27 cellular contexts compared by ENCODE assay signal in genomic region chr10:1230138-1230537, GRCh38.
"Had no signal": no experiment of that assay in that cellular context is flagged by ENCODE, and none has a peak within 500 bp of the region (broad histone marks: within the 10 kb centered on the region; RNA-seq: fewer than 3 reads in every experiment).

No MANE protein-coding gene starts in this region.

- H3K9me3 Mint-ChIP-seq: activated T-helper 17 cell treated with anti-CD3 and anti-CD28 coated beads, Interleukin-2, amount 50 U/mL, for 72 hours; IgD-negative memory B cell; T-cell had no signal

- H3K36me3 ChIP-seq: brain microvascular endothelial cell, cardiac muscle cell had no signal

- H3K27ac Mint-ChIP-seq: activated CD4-positive, alpha-beta T cell treated with anti-CD3 and anti-CD28 coated beads for 36 hours; activated CD8-positive, alpha-beta memory T cell treated with anti-CD3 and anti-CD28 coated beads, Interleukin-2, amount 10 ng/mL, durations not matched to agents 7 days and 5 days; activated CD8-positive, alpha-beta T cell treated with anti-CD3 and anti-CD28 coated beads, Interleukin-2, amount 10 ng/mL, durations not matched to agents 7 days and 5 days; activated naive CD4-positive, alpha-beta T cell treated with anti-CD3 and anti-CD28 coated beads for 36 hours; activated naive CD8-positive, alpha-beta T cell; activated T-helper 17 cell treated with anti-CD3 and anti-CD28 coated beads, Interleukin-2, amount 50 U/mL, for 72 hours; IgD-negative memory B cell; T-cell had no signal

- H3K36me3 Mint-ChIP-seq: activated CD8-positive, alpha-beta memory T cell treated with anti-CD3 and anti-CD28 coated beads, Interleukin-2, amount 10 ng/mL, durations not matched to agents 7 days and 5 days; activated naive CD8-positive, alpha-beta T cell; T-cell had no signal

- H3K4me3 Mint-ChIP-seq: activated CD4-positive, alpha-beta T cell treated with anti-CD3 and anti-CD28 coated beads for 36 hours; activated CD8-positive, alpha-beta memory T cell treated with anti-CD3 and anti-CD28 coated beads, Interleukin-2, amount 10 ng/mL, durations not matched to agents 7 days and 5 days; activated CD8-positive, alpha-beta T cell treated with anti-CD3 and anti-CD28 coated beads, Interleukin-2, amount 10 ng/mL, durations not matched to agents 7 days and 5 days; activated naive CD4-positive, alpha-beta T cell treated with anti-CD3 and anti-CD28 coated beads for 36 hours; activated naive CD8-positive, alpha-beta T cell; activated T-helper 17 cell treated with anti-CD3 and anti-CD28 coated beads, Interleukin-2, amount 50 U/mL, for 72 hours; T-cell had no signal

- H3K4me3 ChIP-seq: cardiac muscle cell, SK-N-MC had no signal

- H3K27me3 ChIP-seq: brain microvascular endothelial cell, cardiac muscle cell had no signal

- DNase-seq: activated CD4-positive, alpha-beta T cell treated with anti-CD3 and anti-CD28 coated beads for 36 hours; activated CD4-positive, CD25-positive, alpha-beta regulatory T cell; activated CD8-positive, alpha-beta memory T cell treated with anti-CD3 and anti-CD28 coated beads, Interleukin-2, amount 10 ng/mL, durations not matched to agents 7 days and 5 days; activated CD8-positive, alpha-beta T cell treated with anti-CD3 and anti-CD28 coated beads, Interleukin-2, amount 10 ng/mL, durations not matched to agents 7 days and 5 days; activated gamma-delta T cell; activated naive CD4-positive, alpha-beta T cell treated with anti-CD3 and anti-CD28 coated beads for 36 hours; activated T-cell treated with anti-CD3 and anti-CD28 coated beads, Interleukin-2, amount 50 U/mL, for 48 hours; brain microvascular endothelial cell; KG1; MV-4-11; NCI-H1092 treated with DMSO at 0.1 percent for 48 hours; NCI-H1417 treated with DMSO at 0.1 percent for 48 hours; NCI-H1694; NCI-H2029 treated with DMSO at 0.1 percent for 48 hours; NCI-H345; NCI-H510A; NCI-H526 treated with DMSO at 0.1 percent for 48 hours; NCI-H82; T-cell; T-helper 2 cell; T1000 had no signal

- H3K4me1 Mint-ChIP-seq: activated CD4-positive, alpha-beta T cell treated with anti-CD3 and anti-CD28 coated beads for 36 hours; activated CD8-positive, alpha-beta memory T cell treated with anti-CD3 and anti-CD28 coated beads, Interleukin-2, amount 10 ng/mL, durations not matched to agents 7 days and 5 days; activated T-helper 17 cell treated with anti-CD3 and anti-CD28 coated beads, Interleukin-2, amount 50 U/mL, for 72 hours; IgD-negative memory B cell; T-cell had no signal

- ATAC-seq: activated CD4-positive, alpha-beta T cell treated with anti-CD3 and anti-CD28 coated beads for 36 hours; activated CD8-positive, alpha-beta memory T cell treated with anti-CD3 and anti-CD28 coated beads, Interleukin-2, amount 10 ng/mL, durations not matched to agents 7 days and 5 days; activated CD8-positive, alpha-beta T cell treated with anti-CD3 and anti-CD28 coated beads, Interleukin-2, amount 10 ng/mL, durations not matched to agents 7 days and 5 days; activated T-helper 17 cell treated with anti-CD3 and anti-CD28 coated beads, Interleukin-2, amount 50 U/mL, for 72 hours; T-cell had no signal

- H3K27me3 Mint-ChIP-seq: activated CD8-positive, alpha-beta memory T cell treated with anti-CD3 and anti-CD28 coated beads, Interleukin-2, amount 10 ng/mL, durations not matched to agents 7 days and 5 days; activated naive CD8-positive, alpha-beta T cell had no signal

- H3K27ac ChIP-seq: brain microvascular endothelial cell, cardiac muscle cell, SK-N-MC, VCaP had no signal
